In the genomic region with DNA sequence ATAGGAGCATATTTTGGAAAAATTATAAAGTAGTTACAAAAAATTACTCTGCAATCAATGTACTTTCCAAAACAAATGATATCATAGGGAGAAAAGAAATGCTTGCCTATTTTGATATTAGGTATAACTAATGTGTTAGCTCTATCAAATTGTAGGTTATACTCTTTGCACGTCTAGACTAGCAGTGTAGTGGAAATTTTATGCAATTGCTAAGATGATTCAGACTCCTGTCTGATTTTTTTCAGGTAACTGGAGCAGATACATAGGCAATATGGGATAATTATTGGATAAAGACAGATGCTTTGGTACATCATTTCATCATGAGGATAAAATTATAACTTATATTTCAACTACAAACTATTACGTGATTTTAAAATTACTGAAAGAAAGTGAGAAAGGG, we compare ENCODE assay signal across 27 cellular contexts.
"Had no signal": no experiment of that assay in that cellular context is flagged by ENCODE, and none has a peak within 500 bp of the region (broad histone marks: within the 10 kb centered on the region; RNA-seq: fewer than 3 reads in every experiment).

No MANE protein-coding gene starts in this region.

- H3K9me3 ChIP-seq: neutrophil, pancreas, prostate gland, right lobe of liver, sigmoid colon, stomach, thoracic aorta, thyroid gland, tibial nerve, upper lobe of left lung, vagina had no signal

- H3K36me3 ChIP-seq: neutrophil, pancreas, prostate gland, right lobe of liver, sigmoid colon, stomach, thoracic aorta, thyroid gland, tibial nerve, upper lobe of left lung, vagina had no signal

- H3K4me1 ChIP-seq: pancreas, prostate gland, right lobe of liver, sigmoid colon, stomach, thyroid gland, tibial nerve, upper lobe of left lung, vagina had no signal

- H3K36me3 Mint-ChIP-seq: natural killer cell treated with Interleukin-12 subunit alpha and Interleukin-12 subunit beta and Interleukin-15 and Interleukin-18, amount 100 ng/mL, for 72 hours; stimulated activated effector memory CD8-positive, alpha-beta T cell treated with anti-CD3 and anti-CD28 coated beads, Interleukin-12 subunit alpha, Interleukin-12 subunit beta, amount 100 ng/mL, for 72 hours; stimulated activated naive B cell treated with anti-CD40 and anti-IgM and Interleukin-4, amounts not matched to agents 10 μg/mL and 1 μg/mL and 100 μg/mL, for 72 hours had no signal

- H3K27me3 ChIP-seq: neutrophil, pancreas, sigmoid colon, thyroid gland, tibial nerve, upper lobe of left lung, vagina had no signal

- DNase-seq: nephron progenitor cell; nucleus accumbens; pancreas; retina; right cardiac atrium; right lobe of liver; sigmoid colon; small intestine; stimulated activated CD4-positive, alpha-beta T cell treated with anti-CD3 and anti-CD28 coated beads, Interleukin-15, amount 100 ng/mL, for 24 hours; stimulated activated CD4-positive, alpha-beta T cell treated with anti-CD3 and anti-CD28 coated beads, Interleukin-2, amount 100 ng/mL, for 24 hours; stimulated activated CD4-positive, alpha-beta T cell treated with anti-CD3 and anti-CD28 coated beads, Interleukin-2, amount 100 ng/mL, for 48 hours; stimulated activated CD4-positive, alpha-beta T cell treated with anti-CD3 and anti-CD28 coated beads, Interleukin-4, amount 100 ng/mL, for 24 hours; stimulated activated naive B cell treated with anti-CD40 and anti-IgM and Interleukin-4, amounts not matched to agents 10 μg/mL and 1 μg/mL and 100 μg/mL, for 72 hours; stimulated activated naive CD4-positive, alpha-beta T cell treated with Interleukin-2 at 50 U/mL for 16 hours; stomach; thyroid gland; trophoblast cell; upper lobe of left lung had no signal

- H3K27ac Mint-ChIP-seq: natural killer cell treated with Interleukin-12 subunit alpha and Interleukin-12 subunit beta and Interleukin-15 and Interleukin-18, amount 100 ng/mL, for 72 hours; nephron progenitor cell; stimulated activated effector memory CD8-positive, alpha-beta T cell treated with anti-CD3 and anti-CD28 coated beads, Interleukin-12 subunit alpha, Interleukin-12 subunit beta, amount 100 ng/mL, for 72 hours; stimulated activated naive B cell treated with anti-CD40 and anti-IgM and Interleukin-4, amounts not matched to agents 10 μg/mL and 1 μg/mL and 100 μg/mL, for 72 hours; stimulated activated naive CD8-positive, alpha-beta T cell treated with anti-CD3 and anti-CD28 coated beads, Interleukin-15, Interleukin-2, amounts not matched to agents 100 ng/mL and 50 ng/mL, for 24 hours had no signal

- H3K4me1 Mint-ChIP-seq: neural crest cell; stimulated activated effector memory CD8-positive, alpha-beta T cell treated with anti-CD3 and anti-CD28 coated beads, Interleukin-12 subunit alpha, Interleukin-12 subunit beta, amount 100 ng/mL, for 72 hours; stimulated activated naive B cell treated with anti-CD40 and anti-IgM and Interleukin-4, amounts not matched to agents 10 μg/mL and 1 μg/mL and 100 μg/mL, for 72 hours had no signal

- H3K4me3 ChIP-seq: pancreas, prostate gland, right lobe of liver, sigmoid colon, stomach, thoracic aorta, thyroid gland, tibial nerve, upper lobe of left lung, vagina had no signal

- H3K9me3 Mint-ChIP-seq: nephron progenitor cell; neural crest cell; stimulated activated effector memory CD8-positive, alpha-beta T cell treated with anti-CD3 and anti-CD28 coated beads, Interleukin-12 subunit alpha, Interleukin-12 subunit beta, amount 100 ng/mL, for 72 hours; stimulated activated naive CD8-positive, alpha-beta T cell treated with anti-CD3 and anti-CD28 coated beads, Interleukin-15, Interleukin-2, amounts not matched to agents 100 ng/mL and 50 ng/mL, for 24 hours had no signal

- H3K27ac ChIP-seq: neutrophil, pancreas, prostate gland, right lobe of liver, sigmoid colon, stomach, thoracic aorta, thyroid gland, tibial nerve, upper lobe of left lung, vagina had no signal

- H3K4me3 Mint-ChIP-seq: natural killer cell treated with Interleukin-12 subunit alpha and Interleukin-12 subunit beta and Interleukin-15 and Interleukin-18, amount 100 ng/mL, for 72 hours; nephron progenitor cell; neural crest cell; stimulated activated effector memory CD8-positive, alpha-beta T cell treated with anti-CD3 and anti-CD28 coated beads, Interleukin-12 subunit alpha, Interleukin-12 subunit beta, amount 100 ng/mL, for 72 hours; stimulated activated naive B cell treated with anti-CD40 and anti-IgM and Interleukin-4, amounts not matched to agents 10 μg/mL and 1 μg/mL and 100 μg/mL, for 72 hours; stimulated activated naive CD8-positive, alpha-beta T cell treated with anti-CD3 and anti-CD28 coated beads, Interleukin-15, Interleukin-2, amounts not matched to agents 100 ng/mL and 50 ng/mL, for 24 hours had no signal

- H3K27me3 Mint-ChIP-seq: stimulated activated naive CD8-positive, alpha-beta T cell treated with anti-CD3 and anti-CD28 coated beads, Interleukin-15, Interleukin-2, amounts not matched to agents 100 ng/mL and 50 ng/mL, for 24 hours had no signal
